Comparison of ENCODE assay signal across 13 cellular contexts in genomic region chr18:65750421-65751144, GRCh38. TPM values are rescaled to one million over a fixed set of nuclear protein-coding genes. Genes with fewer than 3 reads are reported as not detected.
DNase-seq lines count a peak whose midpoint lies in the region; ATAC-seq and TF ChIP-seq lines count a peak whose summit lies in the region.
"Had no signal": no experiment of that assay in that cellular context is flagged by ENCODE, and none has a peak within 500 bp of the region (broad histone marks: within the 10 kb centered on the region; RNA-seq: fewer than 3 reads in every experiment).

TSS of gene CDH7 (plus strand) at chr18:65751012. CDS start at chr18:65762843, 11,831 bp downstream.

- H3K9me3 ChIP-seq in suprapubic skin: no peaks in the 10 kb centered on the region
- no peaks in the 10 kb centered on the region for H3K9me3 ChIP-seq in CD8-positive, alpha-beta T cell (ENCODE audit: low read length)

- peak; percentile 5 for DNase-seq in NCI-H1694 treated with DMSO at 0.1 percent for 48 hours (lab: John Stamatoyannopoulos, UW)
- DNase-seq in NCI-H1694 (lab: John Stamatoyannopoulos, UW): no peak
- peak; percentile 16 for DNase-seq in T1000 (lab: John Stamatoyannopoulos, UW)
- DNase-seq in kidney epithelial cell (ENCODE audit: low read depth): no peak
- no peak for DNase-seq in suprapubic skin (ENCODE audit: low spot score in 2 of 2)
- no peak for DNase-seq in activated CD4-positive, alpha-beta memory T cell treated with anti-CD3 and anti-CD28 coated beads, Interleukin-2, amount 10 ng/mL, durations not matched to agents 7 days and 5 days
- DNase-seq in CD8-positive, alpha-beta T cell: no peak
- no peak for DNase-seq in activated T-cell treated with anti-CD3 and anti-CD28 coated beads for 4 hours
- DNase-seq: ACHN, amniotic stem cell, left colon, T-helper 1 cell had no signal

- H3K4me3 Mint-ChIP-seq in activated CD4-positive, alpha-beta memory T cell treated with anti-CD3 and anti-CD28 coated beads, Interleukin-2, amount 10 ng/mL, durations not matched to agents 7 days and 5 days: no peak within 1 kb of the TSS
- no peak within 1 kb of the TSS for H3K4me3 Mint-ChIP-seq in CD8-positive, alpha-beta T cell

- intact Hi-C loops in CD8-positive, alpha-beta T cell (cut with DNase I, micrococcal nuclease): no loop called here

- POLR2A ChIA-PET in activated CD4-positive, alpha-beta memory T cell treated with anti-CD3 and anti-CD28 coated beads, Interleukin-2, amount 10 ng/mL, durations not matched to agents 7 days and 5 days (lab: Charles Lee): no interaction called here
- POLR2A ChIA-PET in CD8-positive, alpha-beta T cell (lab: Charles Lee): interaction anchor here (0.6 kb wide), 1 partner anchor 56 kb away, joined by 3 read pairs; no protein-coding TSS in a partner anchor

- H3K27ac Mint-ChIP-seq in activated CD4-positive, alpha-beta memory T cell treated with anti-CD3 and anti-CD28 coated beads, Interleukin-2, amount 10 ng/mL, durations not matched to agents 7 days and 5 days: no peak within 1 kb of the TSS
- no peak within 1 kb of the TSS for H3K27ac Mint-ChIP-seq in CD8-positive, alpha-beta T cell

- no peak for ATAC-seq in CD8-positive, alpha-beta T cell
- ATAC-seq: left colon had no signal

- TF ChIP-seq POLR2A in suprapubic skin (IDR thresholded peaks at IDR 0.05): no peak

- H3K4me3 ChIP-seq in kidney epithelial cell (ENCODE audit: low read depth, low read length): peak within 1 kb of the TSS; percentile 52
- peak within 1 kb of the TSS; percentile 48 for H3K4me3 ChIP-seq in suprapubic skin
- no peak within 1 kb of the TSS for H3K4me3 ChIP-seq in CD8-positive, alpha-beta T cell (ENCODE audit: low read depth, low read length)

- H3K27me3 ChIP-seq in kidney epithelial cell (ENCODE audit: control insufficient read depth, insufficient read depth, low read length): peaks cover 17% of the 10 kb centered on the region
- peaks cover 29% of the 10 kb centered on the region for H3K27me3 ChIP-seq in suprapubic skin
- no peaks in the 10 kb centered on the region for H3K27me3 ChIP-seq in CD8-positive, alpha-beta T cell (ENCODE audit: insufficient read depth, low read length)

- no peak within 1 kb of the TSS for H3K27ac ChIP-seq in suprapubic skin
- no peak within 1 kb of the TSS for H3K27ac ChIP-seq in CD8-positive, alpha-beta T cell (ENCODE audit: low read depth, low read length)
- H3K27ac ChIP-seq: HL-60 had no signal

- peaks cover 7% of the 10 kb centered on the region for H3K27me3 Mint-ChIP-seq in activated CD4-positive, alpha-beta memory T cell treated with anti-CD3 and anti-CD28 coated beads, Interleukin-2, amount 10 ng/mL, durations not matched to agents 7 days and 5 days
- peaks cover 20% of the 10 kb centered on the region for H3K27me3 Mint-ChIP-seq in CD8-positive, alpha-beta T cell (ENCODE audit: low read depth)

- WGBS in suprapubic skin: 3% methylated on average over 30 of the region's 85 CpGs

- CTCF ChIA-PET in activated CD4-positive, alpha-beta memory T cell treated with anti-CD3 and anti-CD28 coated beads, Interleukin-2, amount 10 ng/mL, durations not matched to agents 7 days and 5 days (lab: Charles Lee): interaction anchor here (0.7 kb wide), 1 partner anchor 115 kb away, joined by 3 read pairs; no protein-coding TSS in a partner anchor
- CTCF ChIA-PET in CD8-positive, alpha-beta T cell (lab: Charles Lee): no interaction called here

- peaks cover 2% of the 10 kb centered on the region for H3K9me3 Mint-ChIP-seq in activated CD4-positive, alpha-beta memory T cell treated with anti-CD3 and anti-CD28 coated beads, Interleukin-2, amount 10 ng/mL, durations not matched to agents 7 days and 5 days
- no peaks in the 10 kb centered on the region for H3K9me3 Mint-ChIP-seq in CD8-positive, alpha-beta T cell

- no peaks in the 10 kb centered on the region for H3K4me1 Mint-ChIP-seq in activated CD4-positive, alpha-beta memory T cell treated with anti-CD3 and anti-CD28 coated beads, Interleukin-2, amount 10 ng/mL, durations not matched to agents 7 days and 5 days
- no peaks in the 10 kb centered on the region for H3K4me1 Mint-ChIP-seq in CD8-positive, alpha-beta T cell (ENCODE audit: low read depth)

- peaks cover 10% of the 10 kb centered on the region for H3K4me1 ChIP-seq in suprapubic skin
- H3K4me1 ChIP-seq in CD8-positive, alpha-beta T cell (ENCODE audit: insufficient read depth, low read length): no peaks in the 10 kb centered on the region

- H3K36me3 ChIP-seq in kidney epithelial cell (ENCODE audit: control insufficient read depth, insufficient read depth, low read length) (no peaks in the 10 kb centered on the region), suprapubic skin (no peaks in the 10 kb centered on the region)
- H3K36me3 ChIP-seq in CD8-positive, alpha-beta T cell (ENCODE audit: insufficient read depth, low read length): no peaks in the 10 kb centered on the region

- TF ChIP-seq CTCF in kidney epithelial cell (IDR thresholded peaks at IDR 0.05; ENCODE audit: insufficient read depth, low read length, poor library complexity, severe bottlenecking) (no peak), suprapubic skin (IDR thresholded peaks at IDR 0.05) (no peak)
- TF ChIP-seq CTCF in CD8-positive, alpha-beta T cell (IDR thresholded peaks at IDR 0.05): no peak

- no peaks in the 10 kb centered on the region for H3K36me3 Mint-ChIP-seq in activated CD4-positive, alpha-beta memory T cell treated with anti-CD3 and anti-CD28 coated beads, Interleukin-2, amount 10 ng/mL, durations not matched to agents 7 days and 5 days (ENCODE audit: low read depth)
- H3K36me3 Mint-ChIP-seq in CD8-positive, alpha-beta T cell: no peaks in the 10 kb centered on the region

- no peak for TF ChIP-seq EP300 in suprapubic skin (IDR thresholded peaks at IDR 0.05)

RNA-seq across cellular contexts. Expression of gene CDH7, which starts in this region (rescaled TPM):
- total RNA-seq in kidney epithelial cell (not detected in 2 replicates), suprapubic skin (under 1 TPM in 1 of 4 donors, not detected in 3; 0.24 TPM)
- not detected for total RNA-seq in activated CD4-positive, alpha-beta memory T cell treated with anti-CD3 and anti-CD28 coated beads, Interleukin-2, amount 10 ng/mL, durations not matched to agents 7 days and 5 days
- total RNA-seq in CD8-positive, alpha-beta T cell: not detected
- total RNA-seq: left colon had no signal

Comparison
In these comparisons a context has a peak if more than half of its experiments do, and no peak if none do; other contexts are left out.
1. DNase-seq: peak in NCI-H1694 treated with DMSO at 0.1 percent for 48 hours (single experiment) and T1000 (single experiment); none in NCI-H1694 (single experiment), kidney epithelial cell (single experiment), suprapubic skin (0 of 2), activated CD4-positive, alpha-beta memory T cell treated with anti-CD3 and anti-CD28 coated beads, Interleukin-2, amount 10 ng/mL, durations not matched to agents 7 days and 5 days (single experiment), CD8-positive, alpha-beta T cell (0 of 7) and activated T-cell treated with anti-CD3 and anti-CD28 coated beads for 4 hours (single experiment).